ENCODE assay signal across 4 cellular contexts in the genomic region with DNA sequence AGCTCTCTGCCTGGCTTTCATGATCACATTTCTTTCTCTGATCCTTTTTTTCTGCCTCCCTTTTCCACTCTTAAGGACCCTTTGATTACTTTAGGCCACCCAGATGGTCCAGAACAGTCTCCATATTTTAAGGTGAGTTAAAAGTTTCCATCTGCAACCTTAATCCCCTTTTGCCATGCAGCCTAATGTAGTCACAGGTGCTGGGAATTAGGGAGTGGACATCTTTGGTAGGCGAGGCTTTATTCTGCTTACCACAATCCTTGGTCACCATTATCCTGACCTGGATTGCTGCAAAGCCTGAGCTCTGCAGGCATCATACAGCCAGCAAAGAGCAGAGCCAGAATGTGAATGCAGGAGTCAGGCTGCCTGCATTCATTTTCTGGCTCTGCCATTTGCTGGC.
"Had no signal": no experiment of that assay in that cellular context is flagged by ENCODE, and none has a peak within 500 bp of the region (broad histone marks: within the 10 kb centered on the region; RNA-seq: fewer than 3 reads in every experiment).

No MANE protein-coding gene starts in this region.

- H3K27ac ChIP-seq: HL-60 had no signal

- H3K27ac Mint-ChIP-seq: IgD-negative memory B cell had no signal

- DNase-seq: IMR-90 had no signal

- H3K4me3 Mint-ChIP-seq: IgD-negative memory B cell had no signal

- H3K4me3 ChIP-seq: K562 had no signal
